ENCODE assay signal across 24 cellular contexts in the genomic region with DNA sequence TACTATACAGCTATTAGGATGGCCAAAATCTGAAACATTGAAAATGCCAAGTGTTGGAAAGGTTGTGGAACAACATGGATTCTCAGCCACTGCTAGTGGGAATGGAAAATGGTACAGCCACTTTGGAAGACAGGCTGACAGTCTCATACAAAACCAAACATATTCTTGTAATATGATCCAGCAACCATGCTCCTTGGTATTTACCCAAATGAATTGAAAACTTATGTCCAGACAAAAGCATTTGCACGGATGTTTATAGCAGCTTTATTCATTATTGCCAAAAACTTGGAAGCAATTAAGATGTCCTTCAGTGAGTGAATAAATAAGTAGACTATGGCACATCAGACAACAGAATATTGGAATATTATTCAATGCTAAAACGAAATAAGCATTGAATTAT.
DNase-seq lines count a peak whose midpoint lies in the region; ATAC-seq and TF ChIP-seq lines count a peak whose summit lies in the region.
"Had no signal": no experiment of that assay in that cellular context is flagged by ENCODE, and none has a peak within 500 bp of the region (broad histone marks: within the 10 kb centered on the region; RNA-seq: fewer than 3 reads in every experiment).

No MANE protein-coding gene starts in this region.

- no peaks in the 10 kb centered on the region for H3F3A ChIP-seq in SK-N-SH (replicated peaks; ENCODE audit: insufficient read depth)

- TF ChIP-seq CTCF in SK-N-SH (IDR thresholded peaks at IDR 0.05) (no peak), GM13976 (IDR thresholded peaks at IDR 0.05; ENCODE audit: borderline replicate concordance, control extremely low read depth, extremely low read depth, insufficient read depth, missing control alignments) (no peak)

- POLR2A ChIA-PET in SK-N-SH (lab: Yijun Ruan, JAX), result no interaction called here

- no peaks in the 10 kb centered on the region for H3K27me3 ChIP-seq in SK-N-SH (ENCODE audit: insufficient read depth)
- no peaks in the 10 kb centered on the region for H3K27me3 ChIP-seq in adipocyte (replicated peaks; ENCODE audit: control insufficient read depth, insufficient read depth, low read length)

- TF ChIP-seq RAD21 in SK-N-SH (IDR thresholded peaks at IDR 0.05; ENCODE audit: low read length), result no peak

- H3K36me3 ChIP-seq in SK-N-SH (replicated peaks in 1 of 2; ENCODE audit: control insufficient read depth in 1 of 2, insufficient read depth in 2 of 2, low read length in 1 of 2) (no peaks in the 10 kb centered on the region), adipocyte (ENCODE audit: control insufficient read depth, insufficient read depth, low read length, severe bottlenecking) (no peaks in the 10 kb centered on the region)
- H3K36me3 ChIP-seq: HAP-1 had no signal

- H3K4me2 ChIP-seq in SK-N-SH, result no peak overlapping the region

- no peaks in the 10 kb centered on the region for H3K4me1 ChIP-seq in SK-N-SH (ENCODE audit: control insufficient read depth in 1 of 2, insufficient read depth in 2 of 2, low read depth in 1 of 2, low read length in 1 of 2)
- H3K4me1 ChIP-seq in adipocyte (ENCODE audit: control insufficient read depth, insufficient read depth, low read length), result no peaks in the 10 kb centered on the region
- H3K4me1 ChIP-seq: HAP-1 had no signal

- no peak overlapping the region for H3K4me3 ChIP-seq in SK-N-SH (ENCODE audit: low read depth in 2 of 2, low read length in 1 of 2)
- H3K4me3 ChIP-seq in adipocyte (ENCODE audit: low read length), result no peak overlapping the region
- H3K4me3 ChIP-seq: HAP-1, SK-N-MC had no signal

- H3K4me3 Mint-ChIP-seq in activated naive CD4-positive, alpha-beta T cell treated with anti-CD3 and anti-CD28 coated beads, Interleukin-2, amount 10 ng/mL, durations not matched to agents 7 days and 5 days, result no peak overlapping the region
- H3K4me3 Mint-ChIP-seq: B cell had no signal

- H3K36me3 Mint-ChIP-seq in activated naive CD4-positive, alpha-beta T cell treated with anti-CD3 and anti-CD28 coated beads, Interleukin-2, amount 10 ng/mL, durations not matched to agents 7 days and 5 days, result no peaks in the 10 kb centered on the region
- H3K36me3 Mint-ChIP-seq: CD14-positive monocyte had no signal

- in situ Hi-C loops in GM13976 (cut with MboI; ENCODE audit: low sequenced_read_pairs, unreplicated experiment), result no loop called here

- CTCF ChIA-PET in SK-N-SH (lab: Yijun Ruan, JAX), result interaction anchor here (0.8 kb wide), 1 partner anchor 272 kb away, joined by 3 read pairs; no protein-coding TSS in a partner anchor
- CTCF ChIA-PET in activated naive CD4-positive, alpha-beta T cell treated with anti-CD3 and anti-CD28 coated beads, Interleukin-2, amount 10 ng/mL, durations not matched to agents 7 days and 5 days (lab: Charles Lee), result interaction anchor here (0.5 kb wide), 1 partner anchor 41 kb away, joined by 3 read pairs; no protein-coding TSS in a partner anchor

- H3K9me3 ChIP-seq in SK-N-SH (no peaks in the 10 kb centered on the region), adipocyte (ENCODE audit: control insufficient read depth, low read length) (no peaks in the 10 kb centered on the region)
- H3K9me3 ChIP-seq: HAP-1 had no signal

- peak; percentile 61 for ATAC-seq in SK-N-SH treated with all-trans-retinoic acid at 6 μM for 48 hours

- no peak overlapping the region for H2AFZ ChIP-seq in SK-N-SH (ENCODE audit: low read depth)

- H3K9me3 Mint-ChIP-seq in activated naive CD4-positive, alpha-beta T cell treated with anti-CD3 and anti-CD28 coated beads, Interleukin-2, amount 10 ng/mL, durations not matched to agents 7 days and 5 days, result no peaks in the 10 kb centered on the region

- H3K9ac ChIP-seq in SK-N-SH (no peak overlapping the region), adipocyte (ENCODE audit: low read length) (no peak overlapping the region)

- peaks cover 4% of the 10 kb centered on the region; the same call in 1 of the 2 replicates for H3K9me2 ChIP-seq in SK-N-SH

- peaks cover 4% of the 10 kb centered on the region for H3K27me3 Mint-ChIP-seq in activated naive CD4-positive, alpha-beta T cell treated with anti-CD3 and anti-CD28 coated beads, Interleukin-2, amount 10 ng/mL, durations not matched to agents 7 days and 5 days

- no peaks in the 10 kb centered on the region for H3K4me1 Mint-ChIP-seq in activated naive CD4-positive, alpha-beta T cell treated with anti-CD3 and anti-CD28 coated beads, Interleukin-2, amount 10 ng/mL, durations not matched to agents 7 days and 5 days
- H3K4me1 Mint-ChIP-seq: B cell, CD14-positive monocyte had no signal

- no peak for DNase-seq in SK-N-SH
- DNase-seq in adipocyte (ENCODE audit: low read depth), result peak; percentile 74
- DNase-seq in fibroblast of peridontal ligament (ENCODE audit: extremely low read depth), result peak; percentile 87
- no peak for DNase-seq in GM13976 (ENCODE audit: low spot score)
- no peak for DNase-seq in activated naive CD4-positive, alpha-beta T cell treated with anti-CD3 and anti-CD28 coated beads, Interleukin-2, amount 10 ng/mL, durations not matched to agents 7 days and 5 days
- DNase-seq in T1000 (lab: John Stamatoyannopoulos, UW), result no peak
- DNase-seq: Calu3, DND-41, GOT3, Karpas-422, NCI-H1092, NCI-H1417 treated with DMSO at 0.1 percent for 48 hours, NCI-H1694 treated with DMSO at 0.1 percent for 48 hours, NCI-H2081, NCI-H2171 treated with DMSO at 0.1 percent for 48 hours, NCI-H345, NCI-H510A treated with DMSO at 0.1 percent for 48 hours, NCI-H774, SIG-M5 had no signal

- TF ChIP-seq EP300 in SK-N-SH (IDR thresholded peaks at IDR 0.05; ENCODE audit: borderline replicate concordance in 1 of 2, low read depth in 1 of 2, low read length in 1 of 2), result no peak

- H4K20me1 ChIP-seq in SK-N-SH (ENCODE audit: insufficient read depth), result no peaks in the 10 kb centered on the region

- 26% methylated on average over 2 of the region's 2 CpGs for WGBS in SK-N-SH (ENCODE audit: low lambda C conversion rate)

- H3K27ac Mint-ChIP-seq in activated naive CD4-positive, alpha-beta T cell treated with anti-CD3 and anti-CD28 coated beads, Interleukin-2, amount 10 ng/mL, durations not matched to agents 7 days and 5 days, result no peak overlapping the region
- H3K27ac Mint-ChIP-seq: B cell, CD14-positive monocyte had no signal

- peak overlapping the region in 1 of 2 experiments; percentile 39; a peak in 1 of 4 replicates for H3K27ac ChIP-seq in SK-N-SH (ENCODE audit: low read depth in 2 of 2, low read length in 1 of 2)
- H3K27ac ChIP-seq: SK-N-MC had no signal

- no peaks in the 10 kb centered on the region for H3K79me2 ChIP-seq in SK-N-SH (ENCODE audit: insufficient read depth)

TF ChIP-seq in SK-N-SH treated with all-trans-retinoic acid at 6 μM for 48 hours, 23 proteins besides CTCF, POLR2A, EP300 and RAD21 (continues in another document):
- TF ChIP-seq OSR1 (CRISPR knock-in tag; IDR thresholded peaks at IDR 0.05), result no peak
- TF ChIP-seq, protein P1, sequence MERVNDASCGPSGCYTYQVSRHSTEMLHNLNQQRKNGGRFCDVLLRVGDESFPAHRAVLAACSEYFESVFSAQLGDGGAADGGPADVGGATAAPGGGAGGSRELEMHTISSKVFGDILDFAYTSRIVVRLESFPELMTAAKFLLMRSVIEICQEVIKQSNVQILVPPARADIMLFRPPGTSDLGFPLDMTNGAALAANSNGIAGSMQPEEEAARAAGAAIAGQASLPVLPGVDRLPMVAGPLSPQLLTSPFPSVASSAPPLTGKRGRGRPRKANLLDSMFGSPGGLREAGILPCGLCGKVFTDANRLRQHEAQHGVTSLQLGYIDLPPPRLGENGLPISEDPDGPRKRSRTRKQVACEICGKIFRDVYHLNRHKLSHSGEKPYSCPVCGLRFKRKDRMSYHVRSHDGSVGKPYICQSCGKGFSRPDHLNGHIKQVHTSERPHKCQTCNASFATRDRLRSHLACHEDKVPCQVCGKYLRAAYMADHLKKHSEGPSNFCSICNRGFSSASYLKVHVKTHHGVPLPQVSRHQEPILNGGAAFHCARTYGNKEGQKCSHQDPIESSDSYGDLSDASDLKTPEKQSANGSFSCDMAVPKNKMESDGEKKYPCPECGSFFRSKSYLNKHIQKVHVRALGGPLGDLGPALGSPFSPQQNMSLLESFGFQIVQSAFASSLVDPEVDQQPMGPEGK (CRISPR knock-in tag; IDR thresholded peaks at IDR 0.05; ENCODE audit: borderline replicate concordance), result no peak
- TF ChIP-seq RARB (CRISPR knock-in tag; IDR thresholded peaks at IDR 0.05), result no peak

TF ChIP-seq in SK-N-SH, 30 proteins besides CTCF, POLR2A, EP300 and RAD21:
- TF ChIP-seq, protein P2, sequence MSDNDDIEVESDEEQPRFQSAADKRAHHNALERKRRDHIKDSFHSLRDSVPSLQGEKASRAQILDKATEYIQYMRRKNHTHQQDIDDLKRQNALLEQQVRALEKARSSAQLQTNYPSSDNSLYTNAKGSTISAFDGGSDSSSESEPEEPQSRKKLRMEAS (IDR thresholded peaks at IDR 0.05; ENCODE audit: low read depth), result no peak
- TF ChIP-seq POLR2AphosphoS5 (IDR thresholded peaks at IDR 0.05; ENCODE audit: low read depth, low read length) (no peak), RFX5 (IDR thresholded peaks at IDR 0.05; ENCODE audit: low read length) (no peak), NRF1 (IDR thresholded peaks at IDR 0.05; ENCODE audit: low read depth, low read length) (no peak)
- TF ChIP-seq, protein P3, sequence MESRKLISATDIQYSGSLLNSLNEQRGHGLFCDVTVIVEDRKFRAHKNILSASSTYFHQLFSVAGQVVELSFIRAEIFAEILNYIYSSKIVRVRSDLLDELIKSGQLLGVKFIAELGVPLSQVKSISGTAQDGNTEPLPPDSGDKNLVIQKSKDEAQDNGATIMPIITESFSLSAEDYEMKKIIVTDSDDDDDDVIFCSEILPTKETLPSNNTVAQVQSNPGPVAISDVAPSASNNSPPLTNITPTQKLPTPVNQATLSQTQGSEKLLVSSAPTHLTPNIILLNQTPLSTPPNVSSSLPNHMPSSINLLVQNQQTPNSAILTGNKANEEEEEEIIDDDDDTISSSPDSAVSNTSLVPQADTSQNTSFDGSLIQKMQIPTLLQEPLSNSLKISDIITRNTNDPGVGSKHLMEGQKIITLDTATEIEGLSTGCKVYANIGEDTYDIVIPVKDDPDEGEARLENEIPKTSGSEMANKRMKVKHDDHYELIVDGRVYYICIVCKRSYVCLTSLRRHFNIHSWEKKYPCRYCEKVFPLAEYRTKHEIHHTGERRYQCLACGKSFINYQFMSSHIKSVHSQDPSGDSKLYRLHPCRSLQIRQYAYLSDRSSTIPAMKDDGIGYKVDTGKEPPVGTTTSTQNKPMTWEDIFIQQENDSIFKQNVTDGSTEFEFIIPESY (IDR thresholded peaks at IDR 0.05; ENCODE audit: borderline replicate concordance, low read depth), result no peak

Comparison
In these comparisons a context has a peak if more than half of its experiments do, and no peak if none do; other contexts are left out.
1. DNase-seq: peak in adipocyte (single experiment) and fibroblast of peridontal ligament (single experiment); none in SK-N-SH (single experiment), GM13976 (single experiment), activated naive CD4-positive, alpha-beta T cell treated with anti-CD3 and anti-CD28 coated beads, Interleukin-2, amount 10 ng/mL, durations not matched to agents 7 days and 5 days (single experiment) and T1000 (single experiment).